ENCODE assay signal across 11 cellular contexts in genomic region chr1:21620461-21620860, GRCh38. TPM values are rescaled to one million over a fixed set of nuclear protein-coding genes. Genes with fewer than 3 reads are reported as not detected.
DNase-seq lines count a peak whose midpoint lies in the region; ATAC-seq, FAIRE-seq and TF ChIP-seq lines count a peak whose summit lies in the region.
"Had no signal": no experiment of that assay in that cellular context is flagged by ENCODE, and none has a peak within 500 bp of the region (broad histone marks: within the 10 kb centered on the region; RNA-seq: fewer than 3 reads in every experiment).

No MANE protein-coding gene starts in this region.

- peak; percentile 82 for DNase-seq in DMS79 treated with DMSO at 0.1 percent for 48 hours (lab: John Stamatoyannopoulos, UW)
- peak; percentile 25 for DNase-seq in NCI-H345 (lab: John Stamatoyannopoulos, UW)
- peak; percentile 26 for DNase-seq in globus pallidus (ENCODE audit: low spot score)
- peak; percentile 58 to 87 (median 68) for DNase-seq in pancreas
- no peak for DNase-seq in NCI-H2107 (lab: John Stamatoyannopoulos, UW)
- no peak for DNase-seq in activated CD4-positive, CD25-positive, alpha-beta regulatory T cell treated with anti-CD3 and anti-CD28 coated beads, Interleukin-2, amount 50 U/mL, for 72 hours
- DNase-seq: cerebellar nuclear complex had no signal

- H3K36me3 ChIP-seq in pancreas, result no peaks in the 10 kb centered on the region
- H3K36me3 ChIP-seq: HAP-1 had no signal

- no peaks in the 10 kb centered on the region for H3K9me3 ChIP-seq in pancreas
- H3K9me3 ChIP-seq: HAP-1 had no signal

- 1 to 4% methylated on average over 13 to 16 of the region's 16 CpGs for WGBS in pancreas, 2 donors

- no peaks in the 10 kb centered on the region for H3K27me3 ChIP-seq in pancreas

- peak; percentile 24 to 44 (median 37) for ATAC-seq in pancreas
- ATAC-seq in GM18511 (IDR thresholded peaks at IDR 0.05; ENCODE audit: unreplicated experiment), result no peak
- ATAC-seq: esophagus mucosa had no signal

- intact Hi-C loops in pancreas (cut with DNase I), result no loop called here

- H3K4me3 ChIP-seq in pancreas, result peak overlapping the region; percentile 64 to 92 (median 84)
- H3K4me3 ChIP-seq: HAP-1 had no signal

- peaks cover 38 to 56% (median 50%) of the 10 kb centered on the region in 3 donors for H3K4me1 ChIP-seq in pancreas
- H3K4me1 ChIP-seq: HAP-1 had no signal

- no peak for TF ChIP-seq CTCF in pancreas (IDR thresholded peaks at IDR 0.05)

- no peak for FAIRE-seq in pancreas (lab: Jason Lieb, UNC)
- FAIRE-seq: TTC549 had no signal

- peak overlapping the region; percentile 3 to 64 (median 36) for H3K27ac ChIP-seq in pancreas

RNA-seq across cellular contexts. Expression of gene RAP1GAP, which starts 48.7 kb away (rescaled TPM):
- 10 to 100 TPM; 53.4 to 93.3 (median 64.8) TPM for total RNA-seq in pancreas
- 100 to 1,000 TPM in 1 of 2 donors, 10 to 100 TPM in 1; 83.6 to 100 TPM for polyA plus RNA-seq in pancreas

Comparison
In these comparisons a context has a peak if more than half of its experiments do, and no peak if none do; other contexts are left out.
1. DNase-seq: peak in DMS79 treated with DMSO at 0.1 percent for 48 hours (single experiment), NCI-H345 (single experiment), globus pallidus (single experiment) and pancreas (6 of 6); none in NCI-H2107 (single experiment) and activated CD4-positive, CD25-positive, alpha-beta regulatory T cell treated with anti-CD3 and anti-CD28 coated beads, Interleukin-2, amount 50 U/mL, for 72 hours (single experiment).